25 cellular contexts compared by ENCODE assay signal in the genomic region with DNA sequence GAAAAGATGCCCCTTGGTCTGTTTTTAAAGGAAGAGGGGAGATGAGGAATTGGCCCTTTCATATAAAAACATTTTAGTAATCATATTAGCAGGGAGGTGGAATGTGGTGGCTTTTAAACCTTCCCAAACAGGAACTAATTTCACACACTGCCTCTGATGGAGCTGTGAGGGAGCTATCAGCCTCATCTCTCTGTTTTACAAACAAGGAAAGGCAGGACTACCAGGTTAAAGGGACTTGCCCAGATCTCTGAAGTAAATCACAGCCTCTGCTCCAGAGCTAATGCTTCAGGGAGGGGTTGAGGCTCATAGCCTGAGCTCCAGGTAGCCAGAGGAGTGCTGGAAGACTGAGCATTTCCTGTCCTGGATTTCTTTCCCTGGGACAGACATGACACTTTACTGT. TPM values are rescaled to one million over a fixed set of nuclear protein-coding genes. Genes with fewer than 3 reads are reported as not detected.
A peak's percentile ranks its signal among the peaks of the same experiment; 100 is the strongest.
DNase-seq lines count a peak whose midpoint lies in the region; TF ChIP-seq lines count a peak whose summit lies in the region.
"Had no signal": no experiment of that assay in that cellular context is flagged by ENCODE, and none has a peak within 500 bp of the region (broad histone marks: within the 10 kb centered on the region; RNA-seq: fewer than 3 reads in every experiment).

No MANE protein-coding gene starts in this region.

- H3K4me1 ChIP-seq in PC-9 (replicated peaks; ENCODE audit: insufficient read depth) (peaks cover 14% of the 10 kb centered on the region), mesendoderm (ENCODE audit: control insufficient read depth, low read depth, low read length) (peaks cover 6% of the 10 kb centered on the region), suprapubic skin (peaks cover 43% of the 10 kb centered on the region), endodermal cell (ENCODE audit: control insufficient read depth, insufficient read depth, low read length) (no peaks in the 10 kb centered on the region)

- no peak overlapping the region for H2BK5ac ChIP-seq in mesendoderm (ENCODE audit: low read length)

- POLR2A ChIA-PET in PC-9 (lab: Charles Lee; ENCODE audit: unreplicated experiment): interaction anchor here (3.1 kb wide), 1 partner anchor 148 kb away, joined by 60 read pairs; no protein-coding TSS in a partner anchor

- H2AK5ac ChIP-seq in mesendoderm (ENCODE audit: low read length): no peak overlapping the region

- no peak overlapping the region for H2BK15ac ChIP-seq in mesendoderm (replicated peaks; ENCODE audit: low read depth)

- TF ChIP-seq EP300 in suprapubic skin (IDR thresholded peaks at IDR 0.05): no peak

- H3K27me3 ChIP-seq in PC-9 (ENCODE audit: insufficient read depth, low read depth) (no peaks in the 10 kb centered on the region), mesendoderm (ENCODE audit: insufficient read depth, low read length, poor library complexity) (peaks cover 3% of the 10 kb centered on the region), suprapubic skin (peaks cover 30% of the 10 kb centered on the region), endodermal cell (ENCODE audit: control insufficient read depth, insufficient read depth, low read length, poor library complexity, severe bottlenecking) (peaks cover 47% of the 10 kb centered on the region)
- H3K27me3 ChIP-seq: Peyer's patch had no signal

- H3K27ac ChIP-seq in PC-9: 0 out of 2 replicates have a peak overlapping the region, but pooled peaks have one; percentile 40
- H3K27ac ChIP-seq in mesendoderm (ENCODE audit: low read depth, low read length): no peak overlapping the region
- H3K27ac ChIP-seq in suprapubic skin: peak overlapping the region; percentile 91
- no peak overlapping the region for H3K27ac ChIP-seq in endodermal cell (ENCODE audit: low read depth, low read length)

- no peak overlapping the region for H3K23ac ChIP-seq in mesendoderm (ENCODE audit: low read length)

- H3K36me3 ChIP-seq in PC-9 (ENCODE audit: low read depth) (0 out of 2 replicates have a peak, but pooled peaks cover 4% of the 10 kb centered on the region), mesendoderm (ENCODE audit: control insufficient read depth, insufficient read depth, low read length) (no peaks in the 10 kb centered on the region), suprapubic skin (no peaks in the 10 kb centered on the region), endodermal cell (ENCODE audit: control insufficient read depth, insufficient read depth, low read length) (no peaks in the 10 kb centered on the region)
- H3K36me3 ChIP-seq: Peyer's patch, transverse colon had no signal

- H3K79me1 ChIP-seq in mesendoderm (ENCODE audit: low read length): no peaks in the 10 kb centered on the region

- no peak overlapping the region for H2BK120ac ChIP-seq in mesendoderm (ENCODE audit: low read depth, low read length)

- no peak overlapping the region for H4K5ac ChIP-seq in mesendoderm (ENCODE audit: low read length)

- H3K9me3 ChIP-seq in PC-9 (ENCODE audit: insufficient read depth, low read depth): no peaks in the 10 kb centered on the region
- no peaks in the 10 kb centered on the region for H3K9me3 ChIP-seq in suprapubic skin
- H3K9me3 ChIP-seq in endodermal cell (ENCODE audit: control insufficient read depth, low read length): no peaks in the 10 kb centered on the region
- H3K9me3 ChIP-seq: Peyer's patch, transverse colon had no signal

- peaks cover 20% of the 10 kb centered on the region for H3K4me1 Mint-ChIP-seq in activated CD4-positive, alpha-beta T cell treated with anti-CD3 and anti-CD28 coated beads, Interleukin-2, amount 10 ng/mL, durations not matched to agents 24 days and 14 days
- H3K4me1 Mint-ChIP-seq in endodermal cell: peaks cover 13% of the 10 kb centered on the region
- H3K4me1 Mint-ChIP-seq: central memory CD8-positive, alpha-beta T cell had no signal

- H3K27ac Mint-ChIP-seq in activated CD4-positive, alpha-beta T cell treated with anti-CD3 and anti-CD28 coated beads, Interleukin-2, amount 10 ng/mL, durations not matched to agents 24 days and 14 days: no peak overlapping the region
- H3K27ac Mint-ChIP-seq in endodermal cell: no peak overlapping the region
- H3K27ac Mint-ChIP-seq: activated CD4-positive, alpha-beta T cell treated with anti-CD3 and anti-CD28 coated beads for 36 hours; activated naive CD4-positive, alpha-beta T cell treated with anti-CD3 and anti-CD28 coated beads, Interleukin-2, amount 50 U/mL, for 24 hours had no signal

- H3K9me3 Mint-ChIP-seq in activated CD4-positive, alpha-beta T cell treated with anti-CD3 and anti-CD28 coated beads, Interleukin-2, amount 10 ng/mL, durations not matched to agents 24 days and 14 days: no peaks in the 10 kb centered on the region
- no peaks in the 10 kb centered on the region for H3K9me3 Mint-ChIP-seq in endodermal cell
- H3K9me3 Mint-ChIP-seq: activated naive CD4-positive, alpha-beta T cell treated with anti-CD3 and anti-CD28 coated beads, Interleukin-2, amount 50 U/mL, for 24 hours; central memory CD8-positive, alpha-beta T cell had no signal

- no peak for TF ChIP-seq POLR2A in suprapubic skin (IDR thresholded peaks at IDR 0.05)

- peaks cover 12% of the 10 kb centered on the region; the same call in 1 of the 2 replicates for H3F3A ChIP-seq in PC-9 (ENCODE audit: insufficient read depth, low read depth)

- H3K9ac ChIP-seq in mesendoderm (ENCODE audit: low read length) (no peak overlapping the region), endodermal cell (ENCODE audit: extremely low read depth, low read length, poor library complexity, severe bottlenecking) (no peak overlapping the region)

- CTCF ChIA-PET in PC-9 (lab: Charles Lee): interaction anchor here (0.8 to 1.7 kb wide), 4 partner anchors 20 to 390 kb away, joined by 3 to 4 read pairs (median 3); no protein-coding TSS in a partner anchor

- H3K4me3 Mint-ChIP-seq in activated CD4-positive, alpha-beta T cell treated with anti-CD3 and anti-CD28 coated beads, Interleukin-2, amount 10 ng/mL, durations not matched to agents 24 days and 14 days: peak overlapping the region; percentile 56
- no peak overlapping the region for H3K4me3 Mint-ChIP-seq in endodermal cell
- H3K4me3 Mint-ChIP-seq: activated CD4-positive, alpha-beta T cell treated with anti-CD3 and anti-CD28 coated beads for 36 hours had no signal

- intact Hi-C loops in activated CD4-positive, alpha-beta T cell treated with anti-CD3 and anti-CD28 coated beads, Interleukin-2, amount 10 ng/mL, durations not matched to agents 24 days and 14 days (cut with micrococcal nuclease): no loop called here
- intact Hi-C loops in PC-9 (cut with micrococcal nuclease; ENCODE audit: unreplicated experiment): loop anchor here (2.0 kb wide), 2 partner anchors 295 to 381 kb away; no protein-coding TSS in a partner anchor

- H3K4me2 ChIP-seq in PC-9: peak overlapping the region; percentile 96; the same call in 1 of the 2 replicates
- H3K4me2 ChIP-seq in mesendoderm (ENCODE audit: low read length): no peak overlapping the region

- TF ChIP-seq CTCF in PC-9 (conservative IDR thresholded peaks at IDR 0.05) (no peak), suprapubic skin (IDR thresholded peaks at IDR 0.05) (no peak), endodermal cell (conservative IDR thresholded peaks at IDR 0.05) (no peak)

- no peak overlapping the region for H4K8ac ChIP-seq in mesendoderm (ENCODE audit: low read depth, low read length)

- H3K4ac ChIP-seq in mesendoderm (ENCODE audit: low read depth, low read length): no peak overlapping the region

- no peaks in the 10 kb centered on the region for H4K20me1 ChIP-seq in PC-9 (ENCODE audit: insufficient read depth)

- H3K9me2 ChIP-seq in PC-9 (ENCODE audit: insufficient read depth): no peaks in the 10 kb centered on the region

- H3K36me3 Mint-ChIP-seq in activated CD4-positive, alpha-beta T cell treated with anti-CD3 and anti-CD28 coated beads, Interleukin-2, amount 10 ng/mL, durations not matched to agents 24 days and 14 days (ENCODE audit: low read depth): peaks cover 6% of the 10 kb centered on the region
- H3K36me3 Mint-ChIP-seq in endodermal cell (ENCODE audit: low read depth): no peaks in the 10 kb centered on the region
- H3K36me3 Mint-ChIP-seq: activated naive CD4-positive, alpha-beta T cell treated with anti-CD3 and anti-CD28 coated beads, Interleukin-2, amount 50 U/mL, for 24 hours had no signal

- H3K4me3 ChIP-seq in PC-9 (no peak overlapping the region), mesendoderm (ENCODE audit: low read length) (no peak overlapping the region), suprapubic skin (no peak overlapping the region), endodermal cell (ENCODE audit: low read length) (no peak overlapping the region)
- H3K4me3 ChIP-seq: transverse colon had no signal

- DNase-seq in activated CD4-positive, alpha-beta T cell treated with anti-CD3 and anti-CD28 coated beads, Interleukin-2, amount 10 ng/mL, durations not matched to agents 24 days and 14 days: no peak
- DNase-seq in activated CD4-positive, alpha-beta T cell treated with anti-CD3 and anti-CD28 coated beads for 4 hours: no peak
- DNase-seq in PC-9: peak in 1 of 2 experiments; percentile 35
- peak; percentile 78 for DNase-seq in mesendoderm
- no peak for DNase-seq in suprapubic skin (ENCODE audit: low spot score in 2 of 2)
- DNase-seq in AG08396 (ENCODE audit: low spot score): no peak
- DNase-seq in DMS114 treated with DMSO at 0.1 percent for 48 hours (lab: John Stamatoyannopoulos, UW; ENCODE audit: unreplicated experiment): no peak
- no peak for DNase-seq in endodermal cell
- DNase-seq: 8988T; activated CD4-positive, alpha-beta T cell treated with anti-CD3 and anti-CD28 coated beads for 36 hours; activated T-cell treated with anti-CD3 and anti-CD28 coated beads, Interleukin-2, amount 50 U/mL, for 48 hours; AML-193; aorta; erythroblast; NCI-H1105; NCI-H2081; NK-92 treated with Interleukin-12 subunit alpha and Interleukin-12 subunit beta, amount 100 ng/mL, for 24 hours; Peyer's patch; stimulated activated CD4-positive, alpha-beta T cell treated with anti-CD3 and anti-CD28 coated beads, Interleukin-4, amount 100 ng/mL, for 1 hour; stimulated activated naive CD8-positive, alpha-beta T cell treated with anti-CD3 and anti-CD28 coated beads, Interleukin-15, Interleukin-2, amounts not matched to agents 100 U/mL and 50 U/mL, for 24 hours; transverse colon had no signal

- peak overlapping the region; percentile 71 for H3K18ac ChIP-seq in mesendoderm (ENCODE audit: low read length)

- no TSS peak for BruUV-seq in PC-9 (replicated peaks; lab: Mats Ljungman, UMichigan)

- H3K56ac ChIP-seq in mesendoderm (ENCODE audit: low read length): no peak overlapping the region

- H3K79me2 ChIP-seq in PC-9 (ENCODE audit: low read depth) (peaks cover 34% of the 10 kb centered on the region), mesendoderm (ENCODE audit: control insufficient read depth, insufficient read depth, low read length) (peaks cover 16% of the 10 kb centered on the region)

- H3K27me3 Mint-ChIP-seq in activated CD4-positive, alpha-beta T cell treated with anti-CD3 and anti-CD28 coated beads, Interleukin-2, amount 10 ng/mL, durations not matched to agents 24 days and 14 days: peaks cover 78% of the 10 kb centered on the region
- H3K27me3 Mint-ChIP-seq in endodermal cell (ENCODE audit: insufficient read depth): peaks cover 83% of the 10 kb centered on the region

- peak overlapping the region; percentile 93; the same call in 1 of the 2 replicates for H2AFZ ChIP-seq in PC-9

RNA-seq across cellular contexts. Expression of gene BMP4, which starts 1.1 kb away (rescaled TPM):
- total RNA-seq in activated CD4-positive, alpha-beta T cell treated with anti-CD3 and anti-CD28 coated beads, Interleukin-2, amount 10 ng/mL, durations not matched to agents 24 days and 14 days: not detected in 2 replicates
- total RNA-seq in PC-9 (2021): 62.4 and 63.5 TPM in 2 replicates
- 7.8 TPM for polyA plus RNA-seq in mesendoderm (2013, experiment 1 of 2)
- 8.5 TPM for polyA plus RNA-seq in mesendoderm (2013, experiment 2 of 2)
- total RNA-seq in suprapubic skin: 10 to 100 TPM in 3 of 4 donors, 1 to 10 TPM in 1; 9.9 to 23.7 (median 15.4) TPM
- 10 to 100 TPM; 13.0 to 19.9 TPM for total RNA-seq in endodermal cell
- polyA plus RNA-seq in endodermal cell (2013, experiment 1 of 2): 23.8 TPM
- polyA plus RNA-seq in endodermal cell (2013, experiment 2 of 2): 21.4 TPM
- total RNA-seq: activated CD4-positive, alpha-beta T cell treated with anti-CD3 and anti-CD28 coated beads for 36 hours; NCI-H460; T-helper 1 cell treated with Interleukin-12 subunit alpha and Interleukin-12 subunit beta and Interleukin-4 antibody, amounts not matched to agents 30 ng/mL and 1 ng/mL, for 36 hours had no signal

Comparison
In these comparisons a context has a peak if more than half of its experiments do, and no peak if none do; other contexts are left out.
1. H3K27ac ChIP-seq: peak in PC-9 (single experiment) and suprapubic skin (single experiment); none in mesendoderm (single experiment) and endodermal cell (single experiment).
2. RNA of gene BMP4, which starts 1.1 kb away (total RNA-seq): 62.4 to 63.5 TPM in PC-9, 13.0 to 19.9 TPM in endodermal cell and 9.9 to 23.7 TPM in suprapubic skin; not detected in activated CD4-positive, alpha-beta T cell treated with anti-CD3 and anti-CD28 coated beads, Interleukin-2, amount 10 ng/mL, durations not matched to agents 24 days and 14 days; every median in the first group is over 10 times any median in the second.